32 cellular contexts compared by ENCODE assay signal in genomic region chr7:111866787-111867186, GRCh38.
"Had no signal": no experiment of that assay in that cellular context is flagged by ENCODE, and none has a peak within 500 bp of the region (broad histone marks: within the 10 kb centered on the region; RNA-seq: fewer than 3 reads in every experiment).

No MANE protein-coding gene starts in this region.

- H3K4me1 ChIP-seq: SJSA1 had no signal

- DNase-seq: activated B cell treated with CpG ODN at 0.5 μM for 24 hours; activated CD4-positive, alpha-beta memory T cell treated with anti-CD3 and anti-CD28 coated beads for 36 hours; activated CD4-positive, alpha-beta T cell treated with anti-CD3 and anti-CD28 coated beads for 4 hours; activated CD4-positive, alpha-beta T cell treated with anti-CD3 and anti-CD28 coated beads, Interleukin-2, amount 50 U/mL, for 1 hour; activated CD4-positive, CD25-positive, alpha-beta regulatory T cell treated with anti-CD3 and anti-CD28 coated beads, Interleukin-2, amount 50 U/mL, for 72 hours; activated CD8-positive, alpha-beta memory T cell treated with anti-CD3 and anti-CD28 coated beads, Interleukin-2, amount 50 U/mL, for 4 hours; activated effector memory CD4-positive, alpha-beta T cell treated with Interleukin-2 at 50 U/mL for 16 hours; activated naive CD4-positive, alpha-beta T cell treated with anti-CD3 and anti-CD28 coated beads, Interleukin-2, amount 10 ng/mL, durations not matched to agents 7 days and 5 days; activated naive CD8-positive, alpha-beta T cell treated with anti-CD3 and anti-CD28 coated beads, Interleukin-2, amount 50 U/mL, for 24 hours; activated T-cell treated with anti-CD3 and anti-CD28 coated beads for 4 hours; activated T-cell treated with anti-CD3 and anti-CD28 coated beads, Interleukin-2, amount 50 U/mL, for 4 hours; anterior cingulate cortex; central memory CD4-positive, alpha-beta T cell; NCI-H1092 treated with DMSO at 0.1 percent for 48 hours; NCI-H1417; NCI-H146; NCI-H187; NCI-H2029 treated with DMSO at 0.1 percent for 48 hours; NCI-H2107; NCI-H2171; NCI-H510A; NCI-H526; NCI-H748 treated with DMSO at 0.1 percent for 48 hours; SHP77; SW 1271; T-helper 1 cell; T-helper 2 cell; T-helper 9 cell had no signal

- H3K9me3 ChIP-seq: SJSA1 had no signal

- ATAC-seq: activated naive CD8-positive, alpha-beta T cell treated with anti-CD3 and anti-CD28 coated beads, Interleukin-2, amount 50 U/mL, for 24 hours; activated T-cell treated with anti-CD3 and anti-CD28 coated beads, Interleukin-2, amount 50 U/mL, for 4 hours; Panc1 had no signal

- H3K27me3 ChIP-seq: SJSA1 had no signal

- H3K27ac ChIP-seq: SJSA1, VCaP had no signal

- H3K36me3 ChIP-seq: SJSA1 had no signal

- H3K4me3 ChIP-seq: K562, SJSA1 had no signal
